15 cellular contexts compared by ENCODE assay signal in genomic region chr14:36666416-36667206, GRCh38. TPM values are rescaled to one million over a fixed set of nuclear protein-coding genes. Genes with fewer than 3 reads are reported as not detected.
DNase-seq lines count a peak whose midpoint lies in the region; ATAC-seq, FAIRE-seq and TF ChIP-seq lines count a peak whose summit lies in the region.
"Had no signal": no experiment of that assay in that cellular context is flagged by ENCODE, and none has a peak within 500 bp of the region (broad histone marks: within the 10 kb centered on the region; RNA-seq: fewer than 3 reads in every experiment).

No MANE protein-coding gene starts in this region.

- POLR2A ChIA-PET in endothelial cell of umbilical vein (lab: Charles Lee), result no interaction called here

- H2AFZ ChIP-seq in endothelial cell of umbilical vein (ENCODE audit: low read depth, low read length), result no peak overlapping the region
- H2AFZ ChIP-seq in mesenchymal stem cell (ENCODE audit: low read depth, low read length), result no peak overlapping the region

- H3K4me3 ChIP-seq in cardiac muscle cell, result peak overlapping the region; percentile 18
- H3K4me3 ChIP-seq in endothelial cell of umbilical vein (replicated peaks in 1 of 3; ENCODE audit: insufficient read depth in 1 of 3, low read depth in 1 of 3, low read length in 3 of 3), result no peak overlapping the region
- H3K4me3 ChIP-seq in mesenchymal stem cell (ENCODE audit: insufficient read depth in 1 of 2, low read depth in 1 of 2, low read length in 2 of 2), result peak overlapping the region in 1 of 2 experiments; percentile 44
- H3K4me3 ChIP-seq: lower lobe of right lung, SJSA1 had no signal

- peak overlapping the region in 1 of 2 experiments; percentile 26 for H3K4ac ChIP-seq in mesenchymal stem cell (ENCODE audit: low read depth in 1 of 2, low read length in 2 of 2)

- dilution Hi-C loops in endothelial cell of umbilical vein (cut with MboI; ENCODE audit: extremely low pct_ligation_motif_present, low sequenced_read_pairs), result no loop called here

- peak overlapping the region; percentile 77 for H3K4me3 Mint-ChIP-seq in type B pancreatic cell
- H3K4me3 Mint-ChIP-seq: activated CD8-positive, alpha-beta T cell treated with anti-CD3 and anti-CD28 coated beads, Interleukin-2, amount 10 ng/mL, durations not matched to agents 7 days and 5 days had no signal

- H3K27ac Mint-ChIP-seq in type B pancreatic cell, result no peak overlapping the region
- H3K27ac Mint-ChIP-seq: activated T-helper 2 cell treated with anti-CD3 and anti-CD28 coated beads, Interferon-gamma antibody, Interleukin-2, Interleukin-4, amounts not matched to agents 10 μg/mL and 5 μg/mL and 100 μg/mL, durations not matched to agents 14 hours and 24 hours and 36 hours had no signal

- no TSS peak for BruUV-seq in endothelial cell of umbilical vein (replicated peaks; lab: Mats Ljungman, UMichigan)

- H3K9me3 ChIP-seq in cardiac muscle cell (ENCODE audit: low read depth) (no peaks in the 10 kb centered on the region), endothelial cell of umbilical vein (replicated peaks; ENCODE audit: control insufficient read depth, insufficient read depth, low read length) (no peaks in the 10 kb centered on the region), mesenchymal stem cell (ENCODE audit: control insufficient read depth, low read length) (no peaks in the 10 kb centered on the region)
- H3K9me3 ChIP-seq: lower lobe of right lung, neutrophil, SJSA1 had no signal

- TF ChIP-seq POLR2A in endothelial cell of umbilical vein (IDR thresholded peaks at IDR 0.05; ENCODE audit: low read depth, low read length), result no peak

- peaks cover 21% of the 10 kb centered on the region for H3K4me1 Mint-ChIP-seq in type B pancreatic cell (ENCODE audit: unreplicated experiment)

- peaks cover 9% of the 10 kb centered on the region for H3K79me1 ChIP-seq in mesenchymal stem cell (replicated peaks; ENCODE audit: low read length, poor library complexity, severe bottlenecking)

- WGBS in mesenchymal stem cell, result 4% methylated on average over 63 of the region's 68 CpGs

- peak overlapping the region in 1 of 2 experiments; percentile 28 for H3K18ac ChIP-seq in mesenchymal stem cell (ENCODE audit: low read depth in 1 of 2, low read length in 2 of 2)

- H4K8ac ChIP-seq in mesenchymal stem cell (ENCODE audit: low read length), result no peak overlapping the region

- H3K27me3 Mint-ChIP-seq in type B pancreatic cell, result peaks cover 89% of the 10 kb centered on the region

- no peak for DNase-seq in cardiac muscle cell (ENCODE audit: low read depth in 1 of 2, low spot score in 1 of 2)
- no peak for DNase-seq in Right ventricle myocardium superior
- no peak for DNase-seq in endothelial cell of umbilical vein (ENCODE audit: low read depth, low spot score)
- DNase-seq in mesenchymal stem cell, result no peak
- no peak for DNase-seq in type B pancreatic cell (ENCODE audit: extremely low spot score, unreplicated experiment)
- no peak for DNase-seq in midbrain (lab: John Stamatoyannopoulos, UW)
- DNase-seq in hepatic stellate cell (ENCODE audit: low spot score), result no peak
- no peak for DNase-seq in NCI-H1436 (lab: John Stamatoyannopoulos, UW)
- DNase-seq: activated CD8-positive, alpha-beta T cell treated with anti-CD3 and anti-CD28 coated beads, Interleukin-2, amount 10 ng/mL, durations not matched to agents 7 days and 5 days; effector memory CD4-positive, alpha-beta T cell; lower lobe of right lung; NK-92 treated with Interleukin-12 subunit alpha and Interleukin-12 subunit beta, amount 100 ng/mL, for 24 hours had no signal

- no peak overlapping the region for H3K27ac ChIP-seq in cardiac muscle cell
- no peak overlapping the region for H3K27ac ChIP-seq in endothelial cell of umbilical vein (ENCODE audit: insufficient read depth, low read depth, low read length)
- peak overlapping the region; percentile 22 for H3K27ac ChIP-seq in mesenchymal stem cell (ENCODE audit: low read length, poor library complexity, severe bottlenecking)
- H3K27ac ChIP-seq: lower lobe of right lung, neutrophil, SJSA1 had no signal

- H3K36me3 Mint-ChIP-seq in type B pancreatic cell, result peaks cover 4% of the 10 kb centered on the region

- H3K4me1 ChIP-seq in cardiac muscle cell (ENCODE audit: low read depth) (peaks cover 18% of the 10 kb centered on the region), endothelial cell of umbilical vein (ENCODE audit: control insufficient read depth, extremely low read depth, insufficient read depth, low read length) (peaks cover 12% of the 10 kb centered on the region), mesenchymal stem cell (ENCODE audit: control insufficient read depth, insufficient read depth, low read depth, low read length) (peaks cover 23% of the 10 kb centered on the region)

- no peaks in the 10 kb centered on the region for H3K9me3 Mint-ChIP-seq in type B pancreatic cell
- H3K9me3 Mint-ChIP-seq: activated T-helper 2 cell treated with anti-CD3 and anti-CD28 coated beads, Interferon-gamma antibody, Interleukin-2, Interleukin-4, amounts not matched to agents 10 μg/mL and 5 μg/mL and 100 μg/mL, durations not matched to agents 14 hours and 24 hours and 36 hours had no signal

- no peak for ATAC-seq in Right ventricle myocardium superior (ENCODE audit: poor library complexity)
- ATAC-seq: activated CD8-positive, alpha-beta T cell treated with anti-CD3 and anti-CD28 coated beads, Interleukin-2, amount 10 ng/mL, durations not matched to agents 7 days and 5 days; lower lobe of right lung had no signal

- no peak overlapping the region for H2AK5ac ChIP-seq in mesenchymal stem cell (ENCODE audit: low read length, severe bottlenecking)

- H2BK5ac ChIP-seq in mesenchymal stem cell (ENCODE audit: low read depth, low read length, poor library complexity, severe bottlenecking), result no peak overlapping the region

- H4K20me1 ChIP-seq in endothelial cell of umbilical vein (replicated peaks; ENCODE audit: control insufficient read depth, extremely low read depth, insufficient read depth, low read length), result no peaks in the 10 kb centered on the region

- H3K36me3 ChIP-seq in cardiac muscle cell (no peaks in the 10 kb centered on the region), endothelial cell of umbilical vein (ENCODE audit: control insufficient read depth in 2 of 2, extremely low read depth in 1 of 2, insufficient read depth in 2 of 2, low read length in 2 of 2) (no peaks in the 10 kb centered on the region), mesenchymal stem cell (ENCODE audit: control insufficient read depth in 1 of 2, insufficient read depth in 2 of 2, low read depth in 1 of 2, low read length in 2 of 2) (peaks cover 0 to 9% of the 10 kb centered on the region in 2 experiments)
- H3K36me3 ChIP-seq: lower lobe of right lung, neutrophil had no signal

- H4K91ac ChIP-seq in mesenchymal stem cell (ENCODE audit: low read length), result peak overlapping the region; percentile 0

- H2BK15ac ChIP-seq in mesenchymal stem cell (ENCODE audit: low read depth, poor library complexity, severe bottlenecking), result peak overlapping the region; percentile 49

- H2BK12ac ChIP-seq in mesenchymal stem cell (ENCODE audit: low read length in 2 of 2), result no peak overlapping the region

- H3K79me2 ChIP-seq in endothelial cell of umbilical vein (ENCODE audit: control insufficient read depth, insufficient read depth, low read length), result no peaks in the 10 kb centered on the region

- CTCF ChIA-PET in endothelial cell of umbilical vein (lab: Charles Lee), result interaction anchor here (1.0 to 1.4 kb wide), 2 partner anchors 483 to 597 kb away, joined by 3 to 4 read pairs; no protein-coding TSS in a partner anchor

- no peak for TF ChIP-seq CTCF in cardiac muscle cell (IDR thresholded peaks at IDR 0.05; ENCODE audit: low read depth, low read length)
- no peak for TF ChIP-seq CTCF in endothelial cell of umbilical vein (IDR thresholded peaks at IDR 0.05; ENCODE audit: extremely low read depth in 1 of 2, insufficient read depth in 1 of 2, low read depth in 1 of 2, low read length in 2 of 2)
- no peak for TF ChIP-seq CTCF in type B pancreatic cell (conservative IDR thresholded peaks at IDR 0.05)

- intact Hi-C loops in Right ventricle myocardium superior (cut with DNase I) (no loop called here), endothelial cell of umbilical vein (cut with micrococcal nuclease) (loop anchor here (2.0 kb wide), 1 partner anchor 18 kb away; no protein-coding TSS in a partner anchor)

- peak overlapping the region in 1 of 2 experiments; percentile 42 for H3K23ac ChIP-seq in mesenchymal stem cell (ENCODE audit: low read length in 2 of 2)

- no peak overlapping the region for H3K14ac ChIP-seq in mesenchymal stem cell (ENCODE audit: low read length in 2 of 2)

- no peak for FAIRE-seq in endothelial cell of umbilical vein (lab: Jason Lieb, UNC)

- H3K9ac ChIP-seq in endothelial cell of umbilical vein (replicated peaks; ENCODE audit: extremely low read depth, insufficient read depth, low read length), result no peak overlapping the region
- H3K9ac ChIP-seq in mesenchymal stem cell (ENCODE audit: low read length), result no peak overlapping the region

- H3K27me3 ChIP-seq in cardiac muscle cell, result peaks cover 100% of the 10 kb centered on the region
- peaks cover 54 to 87% of the 10 kb centered on the region in 2 experiments for H3K27me3 ChIP-seq in endothelial cell of umbilical vein (ENCODE audit: control insufficient read depth in 2 of 2, insufficient read depth in 2 of 2, low read length in 2 of 2)
- peaks cover 0 to 61% of the 10 kb centered on the region in 2 experiments for H3K27me3 ChIP-seq in mesenchymal stem cell (ENCODE audit: control insufficient read depth in 1 of 2, insufficient read depth in 1 of 2, low read length in 2 of 2)
- H3K27me3 ChIP-seq: SJSA1 had no signal

- H3K4me2 ChIP-seq in endothelial cell of umbilical vein (ENCODE audit: insufficient read depth, low read length) (no peak overlapping the region), mesenchymal stem cell (ENCODE audit: low read length, poor library complexity, severe bottlenecking) (peak overlapping the region; percentile 70)

- H3K9me1 ChIP-seq in endothelial cell of umbilical vein (replicated peaks; ENCODE audit: control insufficient read depth, extremely low read depth, insufficient read depth, low read length), result no peaks in the 10 kb centered on the region

- H2BK120ac ChIP-seq in mesenchymal stem cell (ENCODE audit: low read depth, low read length), result peak overlapping the region; percentile 39

RNA-seq across cellular contexts. Expression of gene PAX9, which starts 5.0 kb away (rescaled TPM):
- total RNA-seq in cardiac muscle cell, result not detected in 2 replicates
- 0.21 and 0.32 TPM in 2 replicates for polyA plus RNA-seq in cardiac muscle cell
- not detected for total RNA-seq in Right ventricle myocardium superior
- 0.44 and 4.8 TPM in 2 replicates for total RNA-seq in endothelial cell of umbilical vein
- 0.37 and 0.48 TPM in 2 replicates for polyA plus RNA-seq in endothelial cell of umbilical vein
- polyA plus RNA-seq in endothelial cell of umbilical vein (2011; cell fraction: cytosol; rRNA removed), result 0.11 and 0.14 TPM in 2 replicates
- 0.20 and 0.30 TPM in 2 replicates for polyA plus RNA-seq in endothelial cell of umbilical vein (2011; cell fraction: nucleus; rRNA removed)
- 0.17 and 0.27 TPM in 2 replicates for polyA plus RNA-seq in endothelial cell of umbilical vein (2012)
- polyA minus RNA-seq in endothelial cell of umbilical vein, result 0.10 and 0.30 TPM in 2 replicates
- polyA minus RNA-seq in endothelial cell of umbilical vein (2011; cell fraction: cytosol; rRNA and poly(A)+ RNA removed), result 1.2 TPM
- 0.19 and 0.43 TPM in 2 replicates for polyA minus RNA-seq in endothelial cell of umbilical vein (2011; cell fraction: nucleus; rRNA and poly(A)+ RNA removed)
- polyA plus RNA-seq in mesenchymal stem cell (2013, experiment 1 of 2), result 0.91 TPM
- polyA plus RNA-seq in mesenchymal stem cell (2013, experiment 2 of 2), result 0.92 TPM
- 5.6 and 6.3 TPM in 2 replicates for total RNA-seq in type B pancreatic cell (ENCODE audit: low replicate concordance)
- total RNA-seq: activated CD8-positive, alpha-beta T cell treated with anti-CD3 and anti-CD28 coated beads, Interleukin-2, amount 10 ng/mL, durations not matched to agents 7 days and 5 days; activated T-helper 2 cell treated with anti-CD3 and anti-CD28 coated beads, Interferon-gamma antibody, Interleukin-2, Interleukin-4, amounts not matched to agents 10 μg/mL and 5 μg/mL and 100 μg/mL, durations not matched to agents 14 hours and 24 hours and 36 hours had no signal
